Comparison of ENCODE assay signal across 18 cellular contexts in the genomic region with DNA sequence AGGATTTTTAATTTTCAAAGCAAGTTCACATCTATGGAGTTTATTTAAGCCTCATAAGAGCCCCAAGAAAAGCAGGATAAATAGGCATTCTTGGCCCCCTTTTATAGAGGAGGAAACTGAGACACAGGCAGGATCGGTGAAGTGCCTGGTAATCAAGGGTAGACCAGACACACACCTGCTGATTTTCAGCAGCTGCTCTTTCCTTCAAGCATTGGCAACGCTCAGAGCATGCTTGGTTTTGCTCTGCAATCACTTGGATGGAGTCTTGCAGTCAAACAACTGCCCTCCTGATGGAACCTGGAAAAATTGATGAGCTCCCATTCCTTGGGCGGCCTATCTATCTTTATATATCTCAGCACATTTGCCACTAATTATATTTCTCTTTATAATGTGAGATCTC.
DNase-seq lines count a peak whose midpoint lies in the region; TF ChIP-seq lines count a peak whose summit lies in the region.
"Had no signal": no experiment of that assay in that cellular context is flagged by ENCODE, and none has a peak within 500 bp of the region (broad histone marks: within the 10 kb centered on the region; RNA-seq: fewer than 3 reads in every experiment).

No MANE protein-coding gene starts in this region.

- H3K9me3 ChIP-seq in testis = no peaks in the 10 kb centered on the region

- no peak for TF ChIP-seq POLR2A in testis (IDR thresholded peaks at IDR 0.05)

- WGBS in testis, 2 donors = 83 to 86% methylated on average over 3 of the region's 3 CpGs

- peak overlapping the region; percentile 95 for H3K4me2 ChIP-seq in KMS-11

- intact Hi-C loops in testis (cut with DNase I; ENCODE audit: low total_unique reads) = no loop called here

- H3K79me2 ChIP-seq in KMS-11 (ENCODE audit: insufficient read depth, low read depth) = peaks cover 12% of the 10 kb centered on the region; the same call in 1 of the 2 replicates

- H3K4me1 ChIP-seq in KMS-11 (ENCODE audit: low read depth, poor library complexity, severe bottlenecking) (peaks cover 98% of the 10 kb centered on the region), testis (no peaks in the 10 kb centered on the region)

- H4K20me1 ChIP-seq in KMS-11 (ENCODE audit: insufficient read depth) = no peaks in the 10 kb centered on the region

- no peak for TF ChIP-seq CTCF in GM12865 (IDR thresholded peaks at IDR 0.05; ENCODE audit: insufficient read depth, low read depth, low read length, missing control alignments)
- TF ChIP-seq CTCF in KMS-11 (conservative IDR thresholded peaks at IDR 0.05; ENCODE audit: low read depth, low read length) = no peak
- no peak for TF ChIP-seq CTCF in testis (IDR thresholded peaks at IDR 0.05)

- H3K4me3 ChIP-seq in GM12865 (ENCODE audit: low read depth, low read length) (peak overlapping the region; percentile 53), KMS-11 (IDR thresholded peaks at IDR 0.05; ENCODE audit: insufficient read depth, low read depth, low read length) (peak overlapping the region; percentile 93), testis (no peak overlapping the region)

- H3K36me3 ChIP-seq in KMS-11 (ENCODE audit: insufficient read depth) = no peaks in the 10 kb centered on the region
- no peaks in the 10 kb centered on the region for H3K36me3 ChIP-seq in testis (ENCODE audit: low read depth, missing control alignments)

- H3K27me3 ChIP-seq in KMS-11 (ENCODE audit: insufficient read depth, low read depth) (no peaks in the 10 kb centered on the region), testis (no peaks in the 10 kb centered on the region)

- DNase-seq in GM12865 (ENCODE audit: low read depth) = no peak
- DNase-seq in SHP77 (lab: John Stamatoyannopoulos, UW) = peak; percentile 17 to 42
- DNase-seq in myocyte (ENCODE audit: low read depth) = peak; percentile 46
- no peak for DNase-seq in activated gamma-delta T cell treated with Interleukin-2 at 50 U/mL for 16 hours
- DNase-seq in NCI-H748 (lab: John Stamatoyannopoulos, UW; ENCODE audit: unreplicated experiment) = no peak
- no peak for DNase-seq in testis
- DNase-seq: CD4-positive, alpha-beta memory T cell; COR-L47; DMS79; EL; GF-D8; Karpas-422; MV-4-11; NCI-H2029; NCI-H526; T-cell had no signal

- H3K9ac ChIP-seq in KMS-11 = peak overlapping the region; percentile 59

- H3K27ac ChIP-seq in KMS-11 (peak overlapping the region; percentile 93), testis (no peak overlapping the region)
- H3K27ac ChIP-seq: HL-60 had no signal

- H2AFZ ChIP-seq in KMS-11 (ENCODE audit: low read depth) = peak overlapping the region; percentile 2; the same call in 1 of the 2 replicates

Comparison
In these comparisons a context has a peak if more than half of its experiments do, and no peak if none do; other contexts are left out.
1. DNase-seq: peak in SHP77 (2 of 2) and myocyte (single experiment); none in GM12865 (single experiment), activated gamma-delta T cell treated with Interleukin-2 at 50 U/mL for 16 hours (single experiment), NCI-H748 (single experiment) and testis (single experiment).
2. H3K4me3 ChIP-seq: peak in GM12865 (single experiment) and KMS-11 (single experiment); none in testis (0 of 2).